ENCODE assay signal across 8 cellular contexts in the genomic region with DNA sequence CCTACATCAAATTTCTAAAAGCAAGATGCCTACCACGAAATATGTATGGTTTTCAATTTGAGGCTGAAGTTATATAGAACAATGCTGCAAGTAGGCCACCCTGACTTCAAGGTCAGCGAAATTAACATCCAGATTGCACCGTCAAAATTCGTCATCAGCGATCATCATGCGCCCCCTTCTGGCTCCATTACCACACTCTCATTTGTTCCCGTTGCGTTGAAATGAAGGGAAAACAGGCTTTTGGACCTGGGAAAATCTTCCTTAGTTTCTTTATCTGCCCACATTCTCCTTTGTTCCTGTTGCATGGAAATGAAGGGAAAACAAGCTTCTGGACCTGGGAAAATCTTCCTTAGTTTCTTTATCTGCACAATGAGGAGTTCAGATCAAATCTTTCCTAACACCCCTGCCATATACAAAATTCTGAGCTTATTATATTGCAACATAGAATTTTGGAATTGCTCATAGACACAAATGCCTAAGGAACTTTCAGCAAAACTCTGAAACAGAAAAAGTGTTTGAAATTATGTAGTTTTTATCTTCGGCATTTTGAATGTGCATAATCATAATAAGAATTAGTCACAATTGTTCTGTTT.
DNase-seq lines count a peak whose midpoint lies in the region; ATAC-seq and TF ChIP-seq lines count a peak whose summit lies in the region.

No MANE protein-coding gene starts in this region.

- H3K9ac ChIP-seq in smooth muscle cell (ENCODE audit: low read depth) = no peak overlapping the region

- H3K4me1 ChIP-seq in hepatocyte (ENCODE audit: insufficient read depth) (no peaks in the 10 kb centered on the region), smooth muscle cell (ENCODE audit: low read depth) (no peaks in the 10 kb centered on the region)

- no peak overlapping the region for H3K4me2 ChIP-seq in hepatocyte
- H3K4me2 ChIP-seq in smooth muscle cell = no peak overlapping the region

- no peaks in the 10 kb centered on the region for H3F3A ChIP-seq in smooth muscle cell (ENCODE audit: low read depth)

- H3K27ac ChIP-seq in hepatocyte = no peak overlapping the region
- no peak overlapping the region for H3K27ac ChIP-seq in smooth muscle cell (ENCODE audit: low read depth)

- peaks cover 18% of the 10 kb centered on the region for H3K27me3 ChIP-seq in hepatocyte
- H3K27me3 ChIP-seq in smooth muscle cell (ENCODE audit: low read depth) = peaks cover 5% of the 10 kb centered on the region

- no peaks in the 10 kb centered on the region for H3K36me3 Mint-ChIP-seq in activated naive CD8-positive, alpha-beta T cell treated with anti-CD3 and anti-CD28 coated beads for 36 hours

- H3K27ac Mint-ChIP-seq in activated naive CD8-positive, alpha-beta T cell treated with anti-CD3 and anti-CD28 coated beads for 36 hours = no peak overlapping the region

- H3K27me3 Mint-ChIP-seq in activated naive CD8-positive, alpha-beta T cell treated with anti-CD3 and anti-CD28 coated beads for 36 hours = peaks cover 25% of the 10 kb centered on the region

- H4K20me1 ChIP-seq in hepatocyte (ENCODE audit: insufficient read depth, poor library complexity, severe bottlenecking) (no peaks in the 10 kb centered on the region), smooth muscle cell (ENCODE audit: low read depth) (no peaks in the 10 kb centered on the region)

- H3K9me3 ChIP-seq in hepatocyte (ENCODE audit: low read depth) = no peaks in the 10 kb centered on the region
- H3K9me3 ChIP-seq in smooth muscle cell (replicated peaks; ENCODE audit: low read depth) = no peaks in the 10 kb centered on the region

- H3K36me3 ChIP-seq in hepatocyte (replicated peaks; ENCODE audit: insufficient read depth, low read depth) = no peaks in the 10 kb centered on the region
- H3K36me3 ChIP-seq in smooth muscle cell (ENCODE audit: low read depth) = no peaks in the 10 kb centered on the region

- H3K4me3 ChIP-seq in hepatocyte (no peak overlapping the region), smooth muscle cell (no peak overlapping the region)

- ATAC-seq in SK-N-SH treated with all-trans-retinoic acid at 6 μM for 48 hours (peak; percentile 76), HG02623 (IDR thresholded peaks at IDR 0.05; ENCODE audit: unreplicated experiment) (no peak)

- peak; percentile 3 to 16 for DNase-seq in NOMO-1 (lab: John Stamatoyannopoulos, UW; ENCODE audit: unreplicated experiment in 2 of 2)
- DNase-seq in NOMO-1 treated with dmso at 0.1 percent for 144 hours (lab: John Stamatoyannopoulos, UW; ENCODE audit: unreplicated experiment) = no peak
- DNase-seq in activated naive CD8-positive, alpha-beta T cell treated with anti-CD3 and anti-CD28 coated beads for 36 hours = peak; percentile 46
- DNase-seq in hepatocyte (ENCODE audit: low spot score) = peak; percentile 58
- no peak for DNase-seq in smooth muscle cell (lab: John Stamatoyannopoulos, UW; ENCODE audit: unreplicated experiment)
- no peak for DNase-seq in HuH-7.5 (ENCODE audit: low spot score)

- H3K9me2 ChIP-seq in hepatocyte (replicated peaks; ENCODE audit: insufficient read depth) = no peaks in the 10 kb centered on the region

- WGBS in hepatocyte (ENCODE audit: low lambda C conversion rate, missing lambda C conversion rate) = 18% methylated on average over 9 of the region's 9 CpGs
- WGBS in smooth muscle cell (ENCODE audit: low lambda C conversion rate) = 15% methylated on average over 9 of the region's 9 CpGs

- no peaks in the 10 kb centered on the region for H3K9me3 Mint-ChIP-seq in activated naive CD8-positive, alpha-beta T cell treated with anti-CD3 and anti-CD28 coated beads for 36 hours

- H3K4me3 Mint-ChIP-seq in activated naive CD8-positive, alpha-beta T cell treated with anti-CD3 and anti-CD28 coated beads for 36 hours = no peak overlapping the region

- H3K4me1 Mint-ChIP-seq in activated naive CD8-positive, alpha-beta T cell treated with anti-CD3 and anti-CD28 coated beads for 36 hours = peaks cover 2% of the 10 kb centered on the region

- H2AFZ ChIP-seq in hepatocyte (no peak overlapping the region), smooth muscle cell (ENCODE audit: low read depth) (no peak overlapping the region)

- TF ChIP-seq CTCF in hepatocyte (IDR thresholded peaks at IDR 0.05; ENCODE audit: poor library complexity) (peak; percentile 76), smooth muscle cell (IDR thresholded peaks at IDR 0.05; ENCODE audit: borderline replicate concordance, insufficient read depth, poor library complexity, severe bottlenecking) (peak; percentile 62)

- H3K79me2 ChIP-seq in hepatocyte = no peaks in the 10 kb centered on the region
- H3K79me2 ChIP-seq in smooth muscle cell (ENCODE audit: low read depth) = no peaks in the 10 kb centered on the region

TF ChIP-seq in SK-N-SH treated with all-trans-retinoic acid at 6 μM for 48 hours, 23 proteins besides CTCF, POLR2A, EP300 and RAD21:
- no peak for TF ChIP-seq RARB (CRISPR knock-in tag; IDR thresholded peaks at IDR 0.05)
- no peak for TF ChIP-seq ZNF70 (CRISPR knock-in tag; IDR thresholded peaks at IDR 0.05)
- no peak for TF ChIP-seq TCF4 (CRISPR knock-in tag; IDR thresholded peaks at IDR 0.05; ENCODE audit: borderline replicate concordance)
- TF ChIP-seq, protein P1, sequence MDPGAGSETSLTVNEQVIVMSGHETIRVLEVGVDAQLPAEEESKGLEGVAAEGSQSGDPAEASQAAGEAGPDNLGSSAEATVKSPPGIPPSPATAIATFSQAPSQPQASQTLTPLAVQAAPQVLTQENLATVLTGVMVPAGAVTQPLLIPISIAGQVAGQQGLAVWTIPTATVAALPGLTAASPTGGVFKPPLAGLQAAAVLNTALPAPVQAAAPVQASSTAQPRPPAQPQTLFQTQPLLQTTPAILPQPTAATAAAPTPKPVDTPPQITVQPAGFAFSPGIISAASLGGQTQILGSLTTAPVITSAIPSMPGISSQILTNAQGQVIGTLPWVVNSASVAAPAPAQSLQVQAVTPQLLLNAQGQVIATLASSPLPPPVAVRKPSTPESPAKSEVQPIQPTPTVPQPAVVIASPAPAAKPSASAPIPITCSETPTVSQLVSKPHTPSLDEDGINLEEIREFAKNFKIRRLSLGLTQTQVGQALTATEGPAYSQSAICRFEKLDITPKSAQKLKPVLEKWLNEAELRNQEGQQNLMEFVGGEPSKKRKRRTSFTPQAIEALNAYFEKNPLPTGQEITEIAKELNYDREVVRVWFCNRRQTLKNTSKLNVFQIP (CRISPR knock-in tag; IDR thresholded peaks at IDR 0.05; ENCODE audit: borderline replicate concordance, low read depth) = no peak
- TF ChIP-seq, protein P2, sequence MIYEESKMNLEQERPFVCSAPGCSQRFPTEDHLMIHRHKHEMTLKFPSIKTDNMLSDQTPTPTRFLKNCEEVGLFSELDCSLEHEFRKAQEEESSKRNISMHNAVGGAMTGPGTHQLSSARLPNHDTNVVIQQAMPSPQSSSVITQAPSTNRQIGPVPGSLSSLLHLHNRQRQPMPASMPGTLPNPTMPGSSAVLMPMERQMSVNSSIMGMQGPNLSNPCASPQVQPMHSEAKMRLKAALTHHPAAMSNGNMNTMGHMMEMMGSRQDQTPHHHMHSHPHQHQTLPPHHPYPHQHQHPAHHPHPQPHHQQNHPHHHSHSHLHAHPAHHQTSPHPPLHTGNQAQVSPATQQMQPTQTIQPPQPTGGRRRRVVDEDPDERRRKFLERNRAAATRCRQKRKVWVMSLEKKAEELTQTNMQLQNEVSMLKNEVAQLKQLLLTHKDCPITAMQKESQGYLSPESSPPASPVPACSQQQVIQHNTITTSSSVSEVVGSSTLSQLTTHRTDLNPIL (CRISPR knock-in tag; IDR thresholded peaks at IDR 0.05; ENCODE audit: low read depth) = no peak
- TF ChIP-seq, protein P3, sequence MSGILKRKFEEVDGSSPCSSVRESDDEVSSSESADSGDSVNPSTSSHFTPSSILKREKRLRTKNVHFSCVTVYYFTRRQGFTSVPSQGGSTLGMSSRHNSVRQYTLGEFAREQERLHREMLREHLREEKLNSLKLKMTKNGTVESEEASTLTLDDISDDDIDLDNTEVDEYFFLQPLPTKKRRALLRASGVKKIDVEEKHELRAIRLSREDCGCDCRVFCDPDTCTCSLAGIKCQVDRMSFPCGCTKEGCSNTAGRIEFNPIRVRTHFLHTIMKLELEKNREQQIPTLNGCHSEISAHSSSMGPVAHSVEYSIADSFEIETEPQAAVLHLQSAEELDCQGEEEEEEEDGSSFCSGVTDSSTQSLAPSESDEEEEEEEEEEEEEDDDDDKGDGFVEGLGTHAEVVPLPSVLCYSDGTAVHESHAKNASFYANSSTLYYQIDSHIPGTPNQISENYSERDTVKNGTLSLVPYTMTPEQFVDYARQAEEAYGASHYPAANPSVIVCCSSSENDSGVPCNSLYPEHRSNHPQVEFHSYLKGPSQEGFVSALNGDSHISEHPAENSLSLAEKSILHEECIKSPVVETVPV (CRISPR knock-in tag; IDR thresholded peaks at IDR 0.05) = no peak
- no peak for TF ChIP-seq ZNF8 (CRISPR knock-in tag; IDR thresholded peaks at IDR 0.05)
- no peak for TF ChIP-seq OSR1 (CRISPR knock-in tag; IDR thresholded peaks at IDR 0.05)
- TF ChIP-seq ISL1 (CRISPR knock-in tag; IDR thresholded peaks at IDR 0.05) = no peak
- TF ChIP-seq PPARA (CRISPR knock-in tag; IDR thresholded peaks at IDR 0.05; ENCODE audit: borderline replicate concordance) = no peak
- TF ChIP-seq CSDC2 (CRISPR knock-in tag; IDR thresholded peaks at IDR 0.05) = no peak
- TF ChIP-seq ZNF565 (CRISPR knock-in tag; conservative IDR thresholded peaks at IDR 0.05; ENCODE audit: low read depth) = no peak
TF ChIP-seq in SK-N-SH treated with all-trans-retinoic acid at 6 μM for 48 hours: peak in this region for 0.

Comparison
In these comparisons a context has a peak if more than half of its experiments do, and no peak if none do; other contexts are left out.
1. DNase-seq: peak in NOMO-1 (2 of 2), activated naive CD8-positive, alpha-beta T cell treated with anti-CD3 and anti-CD28 coated beads for 36 hours (single experiment) and hepatocyte (single experiment); none in NOMO-1 treated with dmso at 0.1 percent for 144 hours (single experiment), smooth muscle cell (single experiment) and HuH-7.5 (single experiment).